In genomic region chr13:20182231-20182846, GRCh38 we compare ENCODE assay signal across 8 cellular contexts. TPM values are rescaled to one million over a fixed set of nuclear protein-coding genes. Genes with fewer than 3 reads are reported as not detected.
DNase-seq lines count a peak whose midpoint lies in the region; ATAC-seq and TF ChIP-seq lines count a peak whose summit lies in the region.

No MANE protein-coding gene starts in this region.

- DNase-seq in NCI-H524 (lab: John Stamatoyannopoulos, UW) (peak; percentile 78 to 92), erythroblast (lab: John Stamatoyannopoulos, UW) (peak; percentile 57 to 70), mucosa of gallbladder (ENCODE audit: low spot score) (no peak)
- DNase-seq in activated CD4-positive, alpha-beta T cell treated with anti-CD3 and anti-CD28 coated beads, Interleukin-2, amount 10 ng/mL, durations not matched to agents 7 days and 5 days: peak; percentile 68
- peak in 7 of 9 donors; percentile 43 to 77 (median 67) for DNase-seq in naive thymus-derived CD4-positive, alpha-beta T cell

- no peak overlapping the region for H3K4me3 Mint-ChIP-seq in activated CD4-positive, alpha-beta T cell treated with anti-CD3 and anti-CD28 coated beads, Interleukin-2, amount 10 ng/mL, durations not matched to agents 7 days and 5 days
- H3K4me3 Mint-ChIP-seq in naive thymus-derived CD4-positive, alpha-beta T cell: no peak overlapping the region

- no peak overlapping the region for H3K27ac ChIP-seq in C4-2B
- no peak overlapping the region for H3K27ac ChIP-seq in naive thymus-derived CD4-positive, alpha-beta T cell (ENCODE audit: low read depth, low read length)

- no peaks in the 10 kb centered on the region for H3K4me1 Mint-ChIP-seq in activated CD4-positive, alpha-beta T cell treated with anti-CD3 and anti-CD28 coated beads, Interleukin-2, amount 10 ng/mL, durations not matched to agents 7 days and 5 days
- H3K4me1 Mint-ChIP-seq in naive thymus-derived CD4-positive, alpha-beta T cell: no peaks in the 10 kb centered on the region

- intact Hi-C loops in naive thymus-derived CD4-positive, alpha-beta T cell (cut with micrococcal nuclease): loop anchor here (1.0 to 5.0 kb wide), 7 partner anchors 14 to 1295 kb away; no protein-coding TSS in a partner anchor

- TF ChIP-seq CTCF in C4-2B (conservative IDR thresholded peaks at IDR 0.05): peak; percentile 98

- POLR2A ChIA-PET in activated CD4-positive, alpha-beta T cell treated with anti-CD3 and anti-CD28 coated beads, Interleukin-2, amount 10 ng/mL, durations not matched to agents 7 days and 5 days (lab: Charles Lee): no interaction called here
- POLR2A ChIA-PET in naive thymus-derived CD4-positive, alpha-beta T cell (lab: Charles Lee): interaction anchor here (0.5 kb wide), 1 partner anchor 66 kb away, joined by 3 read pairs; no protein-coding TSS in a partner anchor

- H3K9me3 ChIP-seq in naive thymus-derived CD4-positive, alpha-beta T cell (ENCODE audit: control insufficient read depth in 2 of 3, low read length in 3 of 3): no peaks in the 10 kb centered on the region

- CTCF ChIA-PET in activated CD4-positive, alpha-beta T cell treated with anti-CD3 and anti-CD28 coated beads, Interleukin-2, amount 10 ng/mL, durations not matched to agents 7 days and 5 days (lab: Charles Lee): interaction anchor here (0.9 to 1.4 kb wide), 3 partner anchors 9 to 307 kb away, joined by 3 to 4 read pairs (median 3); no protein-coding TSS in a partner anchor
- CTCF ChIA-PET in naive thymus-derived CD4-positive, alpha-beta T cell (lab: Charles Lee): interaction anchor here (1.3 kb wide), 1 partner anchor 15 kb away, joined by 3 read pairs; no protein-coding TSS in a partner anchor

- H3K27me3 Mint-ChIP-seq in activated CD4-positive, alpha-beta T cell treated with anti-CD3 and anti-CD28 coated beads, Interleukin-2, amount 10 ng/mL, durations not matched to agents 7 days and 5 days: peaks cover 41% of the 10 kb centered on the region
- H3K27me3 Mint-ChIP-seq in naive thymus-derived CD4-positive, alpha-beta T cell: peaks cover 37 to 48% (median 43%) of the 10 kb centered on the region in 5 donors

- H3K36me3 Mint-ChIP-seq in activated CD4-positive, alpha-beta T cell treated with anti-CD3 and anti-CD28 coated beads, Interleukin-2, amount 10 ng/mL, durations not matched to agents 7 days and 5 days (ENCODE audit: low read depth): no peaks in the 10 kb centered on the region
- H3K36me3 Mint-ChIP-seq in naive thymus-derived CD4-positive, alpha-beta T cell: peaks cover 0 to 4% (median 0%) of the 10 kb centered on the region in 5 donors

- ATAC-seq in GM18861 (IDR thresholded peaks at IDR 0.05; ENCODE audit: unreplicated experiment): peak; percentile 91
- ATAC-seq in HG03342 (IDR thresholded peaks at IDR 0.05; ENCODE audit: unreplicated experiment): peak; percentile 84
- peak; percentile 99 for ATAC-seq in naive thymus-derived CD4-positive, alpha-beta T cell

- H3K9me3 Mint-ChIP-seq in activated CD4-positive, alpha-beta T cell treated with anti-CD3 and anti-CD28 coated beads, Interleukin-2, amount 10 ng/mL, durations not matched to agents 7 days and 5 days: no peaks in the 10 kb centered on the region
- no peaks in the 10 kb centered on the region for H3K9me3 Mint-ChIP-seq in naive thymus-derived CD4-positive, alpha-beta T cell

- H3K27ac Mint-ChIP-seq in activated CD4-positive, alpha-beta T cell treated with anti-CD3 and anti-CD28 coated beads, Interleukin-2, amount 10 ng/mL, durations not matched to agents 7 days and 5 days: no peak overlapping the region
- no peak overlapping the region for H3K27ac Mint-ChIP-seq in naive thymus-derived CD4-positive, alpha-beta T cell

- H3K4me1 ChIP-seq in naive thymus-derived CD4-positive, alpha-beta T cell (ENCODE audit: control insufficient read depth in 2 of 2, insufficient read depth in 2 of 2, low read length in 2 of 2): no peaks in the 10 kb centered on the region

- peaks cover 0 to 10% of the 10 kb centered on the region in 2 donors for H3K27me3 ChIP-seq in naive thymus-derived CD4-positive, alpha-beta T cell (ENCODE audit: control insufficient read depth in 2 of 2, insufficient read depth in 2 of 2, low read length in 2 of 2)

- no peaks in the 10 kb centered on the region for H3K36me3 ChIP-seq in naive thymus-derived CD4-positive, alpha-beta T cell (ENCODE audit: control insufficient read depth in 2 of 3, insufficient read depth in 3 of 3, low read length in 3 of 3)

- TF ChIP-seq POLR2A in erythroblast (IDR thresholded peaks at IDR 0.05; ENCODE audit: low read length): no peak

- H3K4me3 ChIP-seq in naive thymus-derived CD4-positive, alpha-beta T cell (ENCODE audit: low read length): no peak overlapping the region

RNA-seq across cellular contexts. Expression of gene GJB2, which starts 10.4 kb away (rescaled TPM):
- total RNA-seq in activated CD4-positive, alpha-beta T cell treated with anti-CD3 and anti-CD28 coated beads, Interleukin-2, amount 10 ng/mL, durations not matched to agents 7 days and 5 days: 1 to 10 TPM; 5.4 to 5.6 TPM
- 1 to 10 TPM in 1 of 5 experiments, under 1 TPM in 2, not detected in 2; 0.13 to 3.6 (median 0.22) TPM for total RNA-seq in naive thymus-derived CD4-positive, alpha-beta T cell
- not detected for polyA plus RNA-seq in naive thymus-derived CD4-positive, alpha-beta T cell
- total RNA-seq in mucosa of gallbladder: 31.0 TPM

RNA-seq across cellular contexts. Expression of gene GJA3, which starts 21.5 kb away (rescaled TPM):
- under 1 TPM; 0.05 to 0.10 TPM for total RNA-seq in activated CD4-positive, alpha-beta T cell treated with anti-CD3 and anti-CD28 coated beads, Interleukin-2, amount 10 ng/mL, durations not matched to agents 7 days and 5 days
- under 1 TPM in 3 of 5 experiments, not detected in 2; 0.05 to 0.17 (median 0.08) TPM for total RNA-seq in naive thymus-derived CD4-positive, alpha-beta T cell
- under 1 TPM in 1 of 2 donors, not detected in 1; 0.06 TPM for polyA plus RNA-seq in naive thymus-derived CD4-positive, alpha-beta T cell
- 1.7 TPM for total RNA-seq in mucosa of gallbladder

RNA-seq across cellular contexts. Expression of gene GJB6, which starts 49.8 kb away (rescaled TPM):
- total RNA-seq in activated CD4-positive, alpha-beta T cell treated with anti-CD3 and anti-CD28 coated beads, Interleukin-2, amount 10 ng/mL, durations not matched to agents 7 days and 5 days: 1 to 10 TPM; 4.7 to 6.1 TPM
- total RNA-seq in naive thymus-derived CD4-positive, alpha-beta T cell: 1 to 10 TPM in 3 of 5 experiments, under 1 TPM in 2; 0.22 to 2.4 (median 1.4) TPM
- polyA plus RNA-seq in naive thymus-derived CD4-positive, alpha-beta T cell: 1 to 10 TPM in 1 of 2 donors, under 1 TPM in 1; 0.20 to 1.1 TPM
- 4.0 TPM for total RNA-seq in mucosa of gallbladder
